In the genomic region with DNA sequence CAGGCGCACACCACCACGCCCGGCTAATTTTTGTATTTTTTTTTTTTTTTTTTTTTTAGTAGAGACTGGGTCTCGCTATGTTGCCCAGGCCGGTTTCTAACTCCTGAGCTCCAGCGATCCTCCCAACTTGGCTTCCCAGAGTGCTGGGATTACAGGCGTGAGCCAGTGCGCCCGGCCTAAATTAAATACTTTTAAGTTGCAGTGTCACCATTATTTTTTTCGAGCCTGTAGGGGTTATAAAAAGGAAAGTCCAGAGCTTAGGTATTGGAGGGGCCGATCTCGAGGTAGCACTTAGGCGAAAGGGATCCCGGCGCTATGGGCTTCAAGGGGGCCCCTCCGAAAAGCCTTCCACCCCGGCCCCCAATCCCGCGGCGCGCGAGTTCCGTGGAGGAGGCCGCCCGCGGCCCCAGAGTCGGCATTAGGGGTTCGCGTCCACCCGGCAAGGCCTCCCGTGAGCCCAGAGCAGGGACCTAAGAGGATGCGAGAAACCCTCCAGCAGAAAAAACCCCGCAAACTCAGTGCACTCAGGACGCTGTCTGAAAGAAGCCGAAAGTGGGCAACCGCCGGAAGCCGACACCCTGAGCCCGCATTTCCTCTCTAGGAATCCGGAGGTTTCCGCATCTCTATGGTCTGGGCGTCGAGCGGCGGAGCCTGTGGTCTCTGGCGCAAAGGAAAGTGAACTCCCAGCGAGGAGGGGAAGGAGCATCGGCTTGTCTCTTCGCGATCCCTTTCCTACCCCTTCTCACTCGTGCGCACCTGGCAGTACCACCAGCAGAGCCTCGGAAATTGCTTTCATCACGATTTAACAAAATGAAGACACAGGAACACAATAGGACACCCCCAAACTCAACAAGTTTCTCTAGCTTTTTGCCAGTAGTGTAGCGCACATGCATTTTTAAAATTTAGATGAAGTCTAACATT, we compare ENCODE assay signal across 8 cellular contexts. TPM values are rescaled to one million over a fixed set of nuclear protein-coding genes. Genes with fewer than 3 reads are reported as not detected.
A peak's percentile ranks its signal among the peaks of the same experiment; 100 is the strongest.
DNase-seq lines count a peak whose midpoint lies in the region; ATAC-seq and TF ChIP-seq lines count a peak whose summit lies in the region.

No MANE protein-coding gene starts in this region.

- CTCF ChIA-PET in activated CD8-positive, alpha-beta T cell treated with anti-CD3 and anti-CD28 coated beads for 36 hours (lab: Charles Lee): interaction anchor here (0.7 to 1.8 kb wide), 4 partner anchors 12 to 75 kb away, joined by 3 to 29 read pairs (median 4); partner anchors contain the start of gene RGS9

- H3K4me1 ChIP-seq in BLaER1: peaks cover 28% of the 10 kb centered on the region
- H3K4me1 ChIP-seq in ectodermal cell (ENCODE audit: control insufficient read depth, insufficient read depth, low read length): no peaks in the 10 kb centered on the region
- no peaks in the 10 kb centered on the region for H3K4me1 ChIP-seq in lung (ENCODE audit: control insufficient read depth in 2 of 2, insufficient read depth in 2 of 2, low read length in 2 of 2)

- DNase-seq in NCI-H774 (lab: John Stamatoyannopoulos, UW) (peak; percentile 89), lung (ENCODE audit: low spot score) (peak; percentile 79)
- DNase-seq in activated CD8-positive, alpha-beta T cell treated with anti-CD3 and anti-CD28 coated beads for 36 hours: peak; percentile 89
- peak; percentile 54 to 71 (median 67) for DNase-seq in stimulated activated CD4-positive, alpha-beta T cell treated with anti-CD3 and anti-CD28 coated beads, TNF-alpha, amount 100 ng/mL, for 1 hour (ENCODE audit: low read depth in 3 of 3, low spot score in 1 of 3)

- peaks cover 5% of the 10 kb centered on the region for H3K27me3 Mint-ChIP-seq in activated CD8-positive, alpha-beta T cell treated with anti-CD3 and anti-CD28 coated beads for 36 hours

- H3K9me3 Mint-ChIP-seq in activated CD8-positive, alpha-beta T cell treated with anti-CD3 and anti-CD28 coated beads for 36 hours: no peaks in the 10 kb centered on the region

- peak overlapping the region; percentile 81 for H3K4me3 Mint-ChIP-seq in activated CD8-positive, alpha-beta T cell treated with anti-CD3 and anti-CD28 coated beads for 36 hours

- POLR2A ChIA-PET in activated CD8-positive, alpha-beta T cell treated with anti-CD3 and anti-CD28 coated beads for 36 hours (lab: Charles Lee): interaction anchor here (0.5 to 2.1 kb wide), 11 partner anchors 11 to 274 kb away, joined by 3 to 8 read pairs (median 3); no protein-coding TSS in a partner anchor

- H4K20me1 ChIP-seq in BLaER1: no peaks in the 10 kb centered on the region

- H3K36me3 Mint-ChIP-seq in activated CD8-positive, alpha-beta T cell treated with anti-CD3 and anti-CD28 coated beads for 36 hours (ENCODE audit: low read depth): no peaks in the 10 kb centered on the region

- H3K4me1 Mint-ChIP-seq in activated CD8-positive, alpha-beta T cell treated with anti-CD3 and anti-CD28 coated beads for 36 hours (ENCODE audit: low read depth): peaks cover 22% of the 10 kb centered on the region

- H3K4me3 ChIP-seq in BLaER1 (peak overlapping the region; percentile 66), ectodermal cell (ENCODE audit: insufficient read depth, low read depth, low read length) (peak overlapping the region; percentile 39), lung (peak overlapping the region; percentile 54)

- TF ChIP-seq CTCF in activated CD8-positive, alpha-beta T cell treated with anti-CD3 and anti-CD28 coated beads for 36 hours (IDR thresholded peaks at IDR 0.05): no peak
- TF ChIP-seq CTCF in lung (IDR thresholded peaks at IDR 0.05; ENCODE audit: control extremely low read depth, extremely low read depth): no peak

- H3K4me2 ChIP-seq in BLaER1: peak overlapping the region; percentile 65

- H3K9ac ChIP-seq in BLaER1: peak overlapping the region; percentile 79

- intact Hi-C loops in activated CD8-positive, alpha-beta T cell treated with anti-CD3 and anti-CD28 coated beads for 36 hours (cut with micrococcal nuclease): no loop called here

- WGBS in ectodermal cell, 2 experiments: 14 to 17% methylated on average over 43 to 48 of the region's 55 CpGs
- WGBS in lung, 2 donors: 9% methylated on average over 54 to 55 of the region's 55 CpGs

- ATAC-seq in GM19351 (IDR thresholded peaks at IDR 0.05; ENCODE audit: unreplicated experiment) (peak; percentile 75), HG03521 (IDR thresholded peaks at IDR 0.05; ENCODE audit: unreplicated experiment) (peak; percentile 71), lung (ENCODE audit: insufficient read depth, low FRiP score) (peak; percentile 89)
- peak; percentile 69 for ATAC-seq in activated CD8-positive, alpha-beta T cell treated with anti-CD3 and anti-CD28 coated beads for 36 hours

- H3K27me3 ChIP-seq in BLaER1 (no peaks in the 10 kb centered on the region), ectodermal cell (ENCODE audit: control insufficient read depth, insufficient read depth, low read length, poor library complexity, severe bottlenecking) (no peaks in the 10 kb centered on the region), lung (ENCODE audit: control insufficient read depth, insufficient read depth) (no peaks in the 10 kb centered on the region)

- H3K9me3 ChIP-seq in BLaER1 (no peaks in the 10 kb centered on the region), ectodermal cell (ENCODE audit: control insufficient read depth, low read length) (no peaks in the 10 kb centered on the region), lung (ENCODE audit: control insufficient read depth in 2 of 2, insufficient read depth in 1 of 2, low read length in 1 of 2) (peaks cover 0 to 2% of the 10 kb centered on the region in 2 donors)

- H3K36me3 ChIP-seq in BLaER1 (no peaks in the 10 kb centered on the region), ectodermal cell (ENCODE audit: control insufficient read depth, insufficient read depth, low read length) (no peaks in the 10 kb centered on the region), lung (ENCODE audit: control insufficient read depth in 2 of 2, insufficient read depth in 2 of 2, low read length in 2 of 2) (no peaks in the 10 kb centered on the region)

- H3K27ac ChIP-seq in BLaER1 (peak overlapping the region; percentile 81), ectodermal cell (ENCODE audit: insufficient read depth, low read depth, low read length, poor library complexity, severe bottlenecking) (no peak overlapping the region), lung (ENCODE audit: low read depth in 1 of 2, low read length in 1 of 2) (peak overlapping the region; percentile 89 to 95)

- H3K27ac Mint-ChIP-seq in activated CD8-positive, alpha-beta T cell treated with anti-CD3 and anti-CD28 coated beads for 36 hours: peak overlapping the region; percentile 97

RNA-seq across cellular contexts. Expression of gene RGS9, which starts 14.1 kb away (rescaled TPM):
- 1 to 10 TPM; 1.3 to 1.9 TPM for total RNA-seq in activated CD8-positive, alpha-beta T cell treated with anti-CD3 and anti-CD28 coated beads for 36 hours
- polyA plus RNA-seq in ectodermal cell (2013, experiment 1 of 4): 5.8 TPM
- 4.0 TPM for polyA plus RNA-seq in ectodermal cell (2013, experiment 2 of 4)
- polyA plus RNA-seq in ectodermal cell (2013, experiment 3 of 4): 4.3 TPM
- 4.6 TPM for polyA plus RNA-seq in ectodermal cell (2013, experiment 4 of 4)
- 10 to 100 TPM in 1 of 2 donors, 1 to 10 TPM in 1; 3.0 to 10.6 TPM for total RNA-seq in lung
- polyA plus RNA-seq in lung: 1 to 10 TPM; 2.1 to 3.5 TPM
